ENCODE assay signal across 8 cellular contexts in the genomic region with DNA sequence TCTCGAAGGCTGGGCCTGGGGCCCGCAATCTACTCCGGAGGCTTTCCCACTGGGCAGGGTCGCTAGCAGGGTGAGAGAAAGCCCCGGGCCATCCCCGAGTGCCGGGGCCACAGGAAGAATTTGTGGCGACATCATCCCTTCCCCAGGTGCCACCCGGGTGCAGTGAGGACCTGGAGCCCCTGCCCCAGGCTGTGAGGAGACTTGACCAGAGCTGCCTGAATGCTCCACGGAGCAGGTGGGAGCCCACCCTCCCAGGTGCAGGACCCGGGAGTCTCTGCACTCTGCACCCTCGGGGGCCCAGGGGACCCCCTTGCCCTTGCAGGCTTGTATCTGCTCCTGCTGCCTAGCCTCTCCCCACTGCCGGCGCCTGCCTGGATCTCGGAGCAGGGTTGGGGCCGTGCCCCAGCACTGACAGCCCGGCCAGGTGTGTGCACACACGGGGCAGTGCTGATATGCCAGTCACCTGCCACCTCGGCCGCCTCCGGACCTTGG.
DNase-seq lines count a peak whose midpoint lies in the region; ATAC-seq and TF ChIP-seq lines count a peak whose summit lies in the region.

No MANE protein-coding gene starts in this region.

- TF ChIP-seq CTCF in hepatocyte (IDR thresholded peaks at IDR 0.05; ENCODE audit: poor library complexity) (no peak), stomach (IDR thresholded peaks at IDR 0.05) (no peak)

- no peaks in the 10 kb centered on the region for H4K20me1 ChIP-seq in hepatocyte (ENCODE audit: insufficient read depth, poor library complexity, severe bottlenecking)

- in situ Hi-C loops in HAP-1 (cut with MboI; ENCODE audit: low sequenced_read_pairs): no loop called here

- H2AFZ ChIP-seq in hepatocyte: peak overlapping the region; percentile 71

- TF ChIP-seq EP300 in stomach (IDR thresholded peaks at IDR 0.05): no peak

- H3K4me1 ChIP-seq in HAP-1 (peaks cover 3% of the 10 kb centered on the region; the same call in 1 of the 2 replicates), hepatocyte (ENCODE audit: insufficient read depth) (no peaks in the 10 kb centered on the region), stomach (peaks cover 5 to 18% (median 14%) of the 10 kb centered on the region in 4 donors)

- H3K9me3 ChIP-seq in HAP-1 (no peaks in the 10 kb centered on the region), SK-N-MC (ENCODE audit: low read depth, low read length) (no peaks in the 10 kb centered on the region), hepatocyte (ENCODE audit: low read depth) (no peaks in the 10 kb centered on the region), stomach (peaks cover 0 to 4% (median 0%) of the 10 kb centered on the region in 4 donors)

- no peak for TF ChIP-seq POLR2A in stomach (IDR thresholded peaks at IDR 0.05)

- no peak for DNase-seq in HAP-1 (ENCODE audit: low spot score in 2 of 2)
- DNase-seq in SK-N-MC (ENCODE audit: low read depth, low spot score): no peak
- no peak for DNase-seq in hepatocyte (ENCODE audit: low spot score)
- peak; percentile 42 for DNase-seq in stomach
- DNase-seq in A172 (ENCODE audit: low spot score): no peak
- no peak for DNase-seq in NCI-H526 (lab: John Stamatoyannopoulos, UW)
- DNase-seq in stimulated activated naive CD4-positive, alpha-beta T cell (lab: John Stamatoyannopoulos, UW): no peak

- no peaks in the 10 kb centered on the region for H3K9me2 ChIP-seq in hepatocyte (replicated peaks; ENCODE audit: insufficient read depth)

- H3K36me3 ChIP-seq in HAP-1 (replicated peaks) (no peaks in the 10 kb centered on the region), SK-N-MC (ENCODE audit: insufficient read depth, low read length) (no peaks in the 10 kb centered on the region), hepatocyte (replicated peaks; ENCODE audit: insufficient read depth, low read depth) (no peaks in the 10 kb centered on the region), stomach (no peaks in the 10 kb centered on the region)

- intact Hi-C loops in stomach (cut with DNase I; ENCODE audit: low total_unique reads): no loop called here

- H3K27ac ChIP-seq in SK-N-MC (no peak overlapping the region), hepatocyte (no peak overlapping the region), stomach (peak overlapping the region in 3 of 5 donors; percentile 1 to 49 (median 39))

- ATAC-seq in HG03280 (IDR thresholded peaks at IDR 0.05; ENCODE audit: unreplicated experiment): no peak

- 59% methylated on average over 19 of the region's 21 CpGs for WGBS in hepatocyte (ENCODE audit: low lambda C conversion rate, missing lambda C conversion rate)
- 16 to 52% (median 20%) methylated on average over 8 to 21 of the region's 21 CpGs for WGBS in stomach, 5 donors

- no peak overlapping the region for H3K9ac ChIP-seq in SK-N-MC (ENCODE audit: insufficient read length)

- H3K4me3 ChIP-seq in HAP-1 (peak overlapping the region; percentile 38), SK-N-MC (0 out of 2 replicates have a peak overlapping the region, but pooled peaks have one; percentile 22), hepatocyte (peak overlapping the region; percentile 72), stomach (peak overlapping the region; percentile 48 to 74 (median 60))

- H3K27me3 ChIP-seq in HAP-1 (ENCODE audit: low read depth): peaks cover 17% of the 10 kb centered on the region
- H3K27me3 ChIP-seq in hepatocyte: peaks cover 27% of the 10 kb centered on the region
- H3K27me3 ChIP-seq in stomach: peaks cover 5 to 28% (median 13%) of the 10 kb centered on the region in 3 donors

- H3K4me2 ChIP-seq in hepatocyte: peak overlapping the region; percentile 99

- no peaks in the 10 kb centered on the region for H3K79me2 ChIP-seq in hepatocyte

Comparison
In these comparisons a context has a peak if more than half of its experiments do, and no peak if none do; other contexts are left out.
1. H3K4me3 ChIP-seq: peak in every context shown above with its lines; median percentile 72 in hepatocyte; 60 in stomach; 38 in HAP-1; 22 in SK-N-MC.
2. H3K27ac ChIP-seq: peak in stomach (3 of 5); none in SK-N-MC (single experiment) and hepatocyte (single experiment).